Comparison of ENCODE assay signal across 1 cellular context in the genomic region with DNA sequence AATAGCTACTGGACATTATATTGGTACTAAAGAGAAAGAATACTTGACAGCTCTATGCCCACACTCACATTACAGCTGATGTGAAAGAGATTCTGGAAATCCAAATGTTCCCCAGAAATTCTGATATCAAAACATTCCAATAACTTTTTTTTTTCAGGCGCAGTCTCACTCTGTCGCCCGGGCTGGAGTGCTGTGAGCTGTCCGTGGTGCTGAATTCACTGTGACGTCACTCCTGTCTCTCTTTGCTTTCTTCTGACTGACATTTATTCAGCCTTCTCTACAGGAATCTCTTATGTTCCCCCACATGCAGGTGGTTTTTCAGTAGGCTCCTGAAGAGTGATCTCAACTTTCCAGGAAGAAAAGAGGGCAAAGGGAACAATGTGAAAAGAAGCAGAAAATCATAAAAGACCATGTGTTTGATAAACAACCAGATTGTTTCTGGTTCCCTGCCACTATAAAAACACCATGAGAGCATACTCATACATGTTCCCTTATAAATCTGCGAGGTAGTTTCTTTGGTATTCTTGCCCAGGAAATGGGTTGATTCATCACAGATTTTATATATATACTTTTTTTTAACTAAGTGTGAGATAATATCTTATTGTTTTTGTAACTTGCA.
TF ChIP-seq lines count a peak whose summit lies in the region.

No MANE protein-coding gene starts in this region.

TF ChIP-seq in HepG2, 621 proteins besides CTCF, POLR2A, EP300 and RAD21 (continued from another document and continues in another):
- TF ChIP-seq, protein P1, sequence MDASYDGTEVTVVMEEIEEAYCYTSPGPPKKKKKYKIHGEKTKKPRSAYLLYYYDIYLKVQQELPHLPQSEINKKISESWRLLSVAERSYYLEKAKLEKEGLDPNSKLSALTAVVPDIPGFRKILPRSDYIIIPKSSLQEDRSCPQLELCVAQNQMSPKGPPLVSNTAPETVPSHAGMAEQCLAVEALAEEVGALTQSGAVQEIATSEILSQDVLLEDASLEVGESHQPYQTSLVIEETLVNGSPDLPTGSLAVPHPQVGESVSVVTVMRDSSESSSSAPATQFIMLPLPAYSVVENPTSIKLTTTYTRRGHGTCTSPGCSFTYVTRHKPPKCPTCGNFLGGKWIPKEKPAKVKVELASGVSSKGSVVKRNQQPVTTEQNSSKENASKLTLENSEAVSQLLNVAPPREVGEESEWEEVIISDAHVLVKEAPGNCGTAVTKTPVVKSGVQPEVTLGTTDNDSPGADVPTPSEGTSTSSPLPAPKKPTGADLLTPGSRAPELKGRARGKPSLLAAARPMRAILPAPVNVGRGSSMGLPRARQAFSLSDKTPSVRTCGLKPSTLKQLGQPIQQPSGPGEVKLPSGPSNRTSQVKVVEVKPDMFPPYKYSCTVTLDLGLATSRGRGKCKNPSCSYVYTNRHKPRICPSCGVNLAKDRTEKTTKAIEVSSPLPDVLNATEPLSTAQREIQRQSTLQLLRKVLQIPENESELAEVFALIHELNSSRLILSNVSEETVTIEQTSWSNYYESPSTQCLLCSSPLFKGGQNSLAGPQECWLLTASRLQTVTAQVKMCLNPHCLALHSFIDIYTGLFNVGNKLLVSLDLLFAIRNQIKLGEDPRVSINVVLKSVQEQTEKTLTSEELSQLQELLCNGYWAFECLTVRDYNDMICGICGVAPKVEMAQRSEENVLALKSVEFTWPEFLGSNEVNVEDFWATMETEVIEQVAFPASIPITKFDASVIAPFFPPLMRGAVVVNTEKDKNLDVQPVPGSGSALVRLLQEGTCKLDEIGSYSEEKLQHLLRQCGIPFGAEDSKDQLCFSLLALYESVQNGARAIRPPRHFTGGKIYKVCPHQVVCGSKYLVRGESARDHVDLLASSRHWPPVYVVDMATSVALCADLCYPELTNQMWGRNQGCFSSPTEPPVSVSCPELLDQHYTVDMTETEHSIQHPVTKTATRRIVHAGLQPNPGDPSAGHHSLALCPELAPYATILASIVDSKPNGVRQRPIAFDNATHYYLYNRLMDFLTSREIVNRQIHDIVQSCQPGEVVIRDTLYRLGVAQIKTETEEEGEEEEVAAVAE (CRISPR knock-in tag; IDR thresholded peaks at IDR 0.05; ENCODE audit: borderline replicate concordance), result peak; percentile 86; the same call in 1 of the 2 replicates
- TF ChIP-seq REL (CRISPR knock-in tag; conservative IDR thresholded peaks at IDR 0.05) (no peak), RXRA (CRISPR knock-in tag; IDR thresholded peaks at IDR 0.05) (no peak), RFXANK (CRISPR knock-in tag; IDR thresholded peaks at IDR 0.05) (no peak), MBD4 (IDR thresholded peaks at IDR 0.05; ENCODE audit: borderline replicate concordance, low read length) (no peak), SOX13 (IDR thresholded peaks at IDR 0.05) (no peak), SOX13 (CRISPR knock-in tag; conservative IDR thresholded peaks at IDR 0.05 in 1 of 2, IDR thresholded peaks at IDR 0.05 in 1 of 2) (peak in 1 of 2 experiments; percentile 25; a peak in 1 of 4 replicates), NFKBIZ (CRISPR knock-in tag; IDR thresholded peaks at IDR 0.05) (0 out of 2 replicates have a peak, but pooled peaks have one; percentile 58), U2AF2 (IDR thresholded peaks at IDR 0.05; ENCODE audit: low read depth, low read length) (no peak), ZFP36L2 (CRISPR knock-in tag; IDR thresholded peaks at IDR 0.05) (peak; percentile 89; the same call in 1 of the 2 replicates), HMGXB4 (CRISPR knock-in tag; IDR thresholded peaks at IDR 0.05; ENCODE audit: borderline replicate concordance in 1 of 2, low read depth in 1 of 2) (no peak), ZNF264 (CRISPR knock-in tag; IDR thresholded peaks at IDR 0.05) (peak; percentile 68), ZBTB14 (CRISPR knock-in tag; IDR thresholded peaks at IDR 0.05) (no peak), MAF1 (CRISPR knock-in tag; IDR thresholded peaks at IDR 0.05; ENCODE audit: borderline replicate concordance) (no peak), KDM3A (CRISPR knock-in tag; IDR thresholded peaks at IDR 0.05; ENCODE audit: low read depth) (no peak), ZNF703 (CRISPR knock-in tag; IDR thresholded peaks at IDR 0.05; ENCODE audit: borderline replicate concordance) (no peak), HOXA5 (CRISPR knock-in tag; IDR thresholded peaks at IDR 0.05) (peak; percentile 90), ZBTB25 (CRISPR knock-in tag; IDR thresholded peaks at IDR 0.05) (peak; percentile 81), ETV6 (CRISPR knock-in tag; conservative IDR thresholded peaks at IDR 0.05) (0 out of 2 replicates have a peak, but pooled peaks have one; percentile 45), ZNF614 (CRISPR knock-in tag; IDR thresholded peaks at IDR 0.05; ENCODE audit: borderline replicate concordance) (no peak), KLF16 (CRISPR knock-in tag; IDR thresholded peaks at IDR 0.05) (peak in 1 of 2 experiments; percentile 67; a peak in 1 of 4 replicates), ERF (CRISPR knock-in tag; IDR thresholded peaks at IDR 0.05) (peak; percentile 85), ZNF878 (CRISPR knock-in tag; IDR thresholded peaks at IDR 0.05) (peak; percentile 37; the same call in 1 of the 2 replicates), ZNF574 (CRISPR knock-in tag; IDR thresholded peaks at IDR 0.05) (0 out of 2 replicates have a peak, but pooled peaks have one; percentile 44), XBP1 (CRISPR knock-in tag; IDR thresholded peaks at IDR 0.05) (peak; percentile 45; the same call in 1 of the 2 replicates), EHMT2 (IDR thresholded peaks at IDR 0.05; ENCODE audit: borderline replicate concordance, low read depth, low read length) (peak; percentile 85; the same call in 1 of the 2 replicates), ZNF256 (CRISPR knock-in tag; conservative IDR thresholded peaks at IDR 0.05) (0 out of 2 replicates have a peak, but pooled peaks have one; percentile 47), ZBTB46 (CRISPR knock-in tag; IDR thresholded peaks at IDR 0.05; ENCODE audit: borderline replicate concordance) (no peak), POLR2G (IDR thresholded peaks at IDR 0.05; ENCODE audit: low read depth, low read length) (no peak), MIER3 (CRISPR knock-in tag; IDR thresholded peaks at IDR 0.05; ENCODE audit: borderline replicate concordance) (0 out of 2 replicates have a peak, but pooled peaks have one; percentile 32), TSC22D2 (CRISPR knock-in tag; IDR thresholded peaks at IDR 0.05; ENCODE audit: borderline replicate concordance) (peak; percentile 95), ZNF550 (CRISPR knock-in tag; IDR thresholded peaks at IDR 0.05; ENCODE audit: borderline replicate concordance) (no peak)
- TF ChIP-seq, protein P2, sequence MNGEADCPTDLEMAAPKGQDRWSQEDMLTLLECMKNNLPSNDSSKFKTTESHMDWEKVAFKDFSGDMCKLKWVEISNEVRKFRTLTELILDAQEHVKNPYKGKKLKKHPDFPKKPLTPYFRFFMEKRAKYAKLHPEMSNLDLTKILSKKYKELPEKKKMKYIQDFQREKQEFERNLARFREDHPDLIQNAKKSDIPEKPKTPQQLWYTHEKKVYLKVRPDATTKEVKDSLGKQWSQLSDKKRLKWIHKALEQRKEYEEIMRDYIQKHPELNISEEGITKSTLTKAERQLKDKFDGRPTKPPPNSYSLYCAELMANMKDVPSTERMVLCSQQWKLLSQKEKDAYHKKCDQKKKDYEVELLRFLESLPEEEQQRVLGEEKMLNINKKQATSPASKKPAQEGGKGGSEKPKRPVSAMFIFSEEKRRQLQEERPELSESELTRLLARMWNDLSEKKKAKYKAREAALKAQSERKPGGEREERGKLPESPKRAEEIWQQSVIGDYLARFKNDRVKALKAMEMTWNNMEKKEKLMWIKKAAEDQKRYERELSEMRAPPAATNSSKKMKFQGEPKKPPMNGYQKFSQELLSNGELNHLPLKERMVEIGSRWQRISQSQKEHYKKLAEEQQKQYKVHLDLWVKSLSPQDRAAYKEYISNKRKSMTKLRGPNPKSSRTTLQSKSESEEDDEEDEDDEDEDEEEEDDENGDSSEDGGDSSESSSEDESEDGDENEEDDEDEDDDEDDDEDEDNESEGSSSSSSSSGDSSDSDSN (CRISPR knock-in tag; IDR thresholded peaks at IDR 0.05), result no peak
- TF ChIP-seq, protein P3, sequence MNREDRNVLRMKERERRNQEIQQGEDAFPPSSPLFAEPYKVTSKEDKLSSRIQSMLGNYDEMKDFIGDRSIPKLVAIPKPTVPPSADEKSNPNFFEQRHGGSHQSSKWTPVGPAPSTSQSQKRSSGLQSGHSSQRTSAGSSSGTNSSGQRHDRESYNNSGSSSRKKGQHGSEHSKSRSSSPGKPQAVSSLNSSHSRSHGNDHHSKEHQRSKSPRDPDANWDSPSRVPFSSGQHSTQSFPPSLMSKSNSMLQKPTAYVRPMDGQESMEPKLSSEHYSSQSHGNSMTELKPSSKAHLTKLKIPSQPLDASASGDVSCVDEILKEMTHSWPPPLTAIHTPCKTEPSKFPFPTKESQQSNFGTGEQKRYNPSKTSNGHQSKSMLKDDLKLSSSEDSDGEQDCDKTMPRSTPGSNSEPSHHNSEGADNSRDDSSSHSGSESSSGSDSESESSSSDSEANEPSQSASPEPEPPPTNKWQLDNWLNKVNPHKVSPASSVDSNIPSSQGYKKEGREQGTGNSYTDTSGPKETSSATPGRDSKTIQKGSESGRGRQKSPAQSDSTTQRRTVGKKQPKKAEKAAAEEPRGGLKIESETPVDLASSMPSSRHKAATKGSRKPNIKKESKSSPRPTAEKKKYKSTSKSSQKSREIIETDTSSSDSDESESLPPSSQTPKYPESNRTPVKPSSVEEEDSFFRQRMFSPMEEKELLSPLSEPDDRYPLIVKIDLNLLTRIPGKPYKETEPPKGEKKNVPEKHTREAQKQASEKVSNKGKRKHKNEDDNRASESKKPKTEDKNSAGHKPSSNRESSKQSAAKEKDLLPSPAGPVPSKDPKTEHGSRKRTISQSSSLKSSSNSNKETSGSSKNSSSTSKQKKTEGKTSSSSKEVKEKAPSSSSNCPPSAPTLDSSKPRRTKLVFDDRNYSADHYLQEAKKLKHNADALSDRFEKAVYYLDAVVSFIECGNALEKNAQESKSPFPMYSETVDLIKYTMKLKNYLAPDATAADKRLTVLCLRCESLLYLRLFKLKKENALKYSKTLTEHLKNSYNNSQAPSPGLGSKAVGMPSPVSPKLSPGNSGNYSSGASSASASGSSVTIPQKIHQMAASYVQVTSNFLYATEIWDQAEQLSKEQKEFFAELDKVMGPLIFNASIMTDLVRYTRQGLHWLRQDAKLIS (CRISPR knock-in tag; IDR thresholded peaks at IDR 0.05), result no peak
